Comparison of ENCODE assay signal across 8 cellular contexts in the genomic region with DNA sequence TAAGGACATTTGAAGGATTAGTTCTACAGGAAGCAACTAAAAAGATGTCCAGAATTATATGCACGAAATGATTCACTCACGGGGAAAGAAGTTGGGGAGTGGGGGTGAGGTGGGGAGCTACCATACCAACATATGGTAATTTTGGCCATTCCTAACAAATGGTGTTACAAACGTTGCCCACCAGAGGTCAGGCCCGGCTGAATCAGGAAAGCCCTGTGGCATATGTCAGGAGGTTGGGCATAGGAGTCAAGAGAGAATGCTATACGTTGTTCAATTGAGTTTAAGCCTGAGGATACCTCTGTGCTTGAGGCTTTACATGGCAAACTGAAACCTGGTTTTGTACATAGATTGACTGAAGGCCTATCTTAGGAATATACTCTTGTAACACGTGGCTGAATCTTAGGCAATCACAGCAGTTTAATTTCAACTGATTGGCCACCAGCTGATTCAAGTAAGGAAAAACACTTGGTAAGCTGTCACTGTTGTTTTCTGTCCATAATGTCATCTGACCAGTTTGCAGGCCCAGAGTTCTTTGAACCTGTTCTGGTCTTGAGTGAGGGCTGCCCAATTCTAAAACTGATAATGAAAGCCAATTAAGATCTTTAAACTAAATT. TPM values are rescaled to one million over a fixed set of nuclear protein-coding genes. Genes with fewer than 3 reads are reported as not detected.
DNase-seq lines count a peak whose midpoint lies in the region; TF ChIP-seq lines count a peak whose summit lies in the region.

No MANE protein-coding gene starts in this region.

- no peak overlapping the region for H3K4me3 Mint-ChIP-seq in brain

- H3K27ac Mint-ChIP-seq in brain = no peak overlapping the region

- TF ChIP-seq CTCF in brain (conservative IDR thresholded peaks at IDR 0.05) = peak; percentile 67 to 77

- DNase-seq in SHP77 (lab: John Stamatoyannopoulos, UW) (peak; percentile 29 to 59), SHP77 treated with DMSO at 0.1 percent for 48 hours (lab: John Stamatoyannopoulos, UW) (no peak), H7 (peak; percentile 66), LoVo (ENCODE audit: low spot score) (peak; percentile 60), SKM-1 treated with dmso at 0.1 percent for 144 hours (lab: John Stamatoyannopoulos, UW; ENCODE audit: unreplicated experiment) (peak; percentile 33), iPS-NIHi7 (ENCODE audit: extremely low spot score) (peak; percentile 80)
- DNase-seq in stimulated activated CD4-positive, alpha-beta T cell treated with anti-CD3 and anti-CD28 coated beads, Interleukin-2, amount 100 ng/mL, for 48 hours = peak; percentile 15 to 17

- H3K4me3 ChIP-seq in H7 (ENCODE audit: insufficient read depth, low read depth, low read length) = no peak overlapping the region

- no peaks in the 10 kb centered on the region for H3K36me3 ChIP-seq in H7 (replicated peaks; ENCODE audit: control insufficient read depth, insufficient read depth, low read length)

- no peaks in the 10 kb centered on the region for H3K27me3 ChIP-seq in H7 (ENCODE audit: control insufficient read depth, insufficient read depth, low read length)

- H3K9me3 Mint-ChIP-seq in brain = peaks cover 0 to 3% (median 0%) of the 10 kb centered on the region in 5 experiments

- no peaks in the 10 kb centered on the region for H3K27me3 Mint-ChIP-seq in brain

- no peaks in the 10 kb centered on the region for H3K36me3 Mint-ChIP-seq in brain

- H3K4me1 Mint-ChIP-seq in brain = peaks cover 5% of the 10 kb centered on the region

RNA-seq across cellular contexts. Expression of a gene that starts 23.4 kb away (rescaled TPM):
- not detected in 2 replicates for total RNA-seq in H7 (2014; rRNA removed; shearing (Covaris generic))
- not detected for polyA plus RNA-seq in brain (ENCODE audit: insufficient read depth, low read depth, low replicate concordance)
